1 cellular context compared by ENCODE assay signal in genomic region chr16:68328151-68328859, GRCh38.
TF ChIP-seq lines count a peak whose summit lies in the region.

No MANE protein-coding gene starts in this region.

TF ChIP-seq in HepG2, 621 proteins besides CTCF, POLR2A, EP300 and RAD21 (continued from another document and continues in another):
- TF ChIP-seq PAXIP1 (CRISPR knock-in tag; conservative IDR thresholded peaks at IDR 0.05) (peak; percentile 78), HNRNPUL1 (IDR thresholded peaks at IDR 0.05; ENCODE audit: low read depth, low read length) (no peak), PHB2 (IDR thresholded peaks at IDR 0.05; ENCODE audit: partially characterized antibody) (no peak), ZGPAT (CRISPR knock-in tag; IDR thresholded peaks at IDR 0.05) (peak; percentile 33; the same call in 1 of the 2 replicates), TSC22D2 (CRISPR knock-in tag; IDR thresholded peaks at IDR 0.05; ENCODE audit: borderline replicate concordance) (no peak), UBTF (CRISPR knock-in tag; IDR thresholded peaks at IDR 0.05) (peak; percentile 32; the same call in 1 of the 2 replicates), ZNF329 (CRISPR knock-in tag; IDR thresholded peaks at IDR 0.05; ENCODE audit: low read depth) (no peak), ZNF468 (CRISPR knock-in tag; IDR thresholded peaks at IDR 0.05) (no peak), SALL1 (CRISPR knock-in tag; IDR thresholded peaks at IDR 0.05) (peak; percentile 57), ZNF543 (CRISPR knock-in tag; IDR thresholded peaks at IDR 0.05) (peak; percentile 70; the same call in 1 of the 2 replicates), REPIN1 (CRISPR knock-in tag; IDR thresholded peaks at IDR 0.05; ENCODE audit: borderline replicate concordance, low read depth) (no peak), ASH2L (IDR thresholded peaks at IDR 0.05; ENCODE audit: insufficient read length, low read depth, low read length) (peak; percentile 61), ZNF136 (CRISPR knock-in tag; IDR thresholded peaks at IDR 0.05; ENCODE audit: low read depth) (no peak), MAF1 (CRISPR knock-in tag; IDR thresholded peaks at IDR 0.05; ENCODE audit: borderline replicate concordance) (no peak), ZNF34 (CRISPR knock-in tag; IDR thresholded peaks at IDR 0.05; ENCODE audit: borderline replicate concordance) (0 out of 2 replicates have a peak, but pooled peaks have one; percentile 77), POGK (CRISPR knock-in tag; conservative IDR thresholded peaks at IDR 0.05) (no peak), ZMAT3 (CRISPR knock-in tag; conservative IDR thresholded peaks at IDR 0.05) (peak; percentile 69; the same call in 1 of the 2 replicates), NR2C2 (CRISPR knock-in tag; IDR thresholded peaks at IDR 0.05; ENCODE audit: borderline replicate concordance) (0 out of 2 replicates have a peak, but pooled peaks have one; percentile 44), ZNF331 (CRISPR knock-in tag; IDR thresholded peaks at IDR 0.05) (peak; percentile 69), ARNTL (CRISPR knock-in tag; IDR thresholded peaks at IDR 0.05) (peak; percentile 57; the same call in 1 of the 2 replicates), ZNF446 (CRISPR knock-in tag; IDR thresholded peaks at IDR 0.05) (no peak), CEBPB (IDR thresholded peaks at IDR 0.05; ENCODE audit: borderline replicate concordance, low read depth, low read length) (no peak), MED8 (CRISPR knock-in tag; IDR thresholded peaks at IDR 0.05; ENCODE audit: insufficient replicate concordance) (no peak), IKZF5 (CRISPR knock-in tag; IDR thresholded peaks at IDR 0.05) (peak; percentile 59; the same call in 1 of the 2 replicates), ZNF431 (CRISPR knock-in tag; IDR thresholded peaks at IDR 0.05; ENCODE audit: borderline replicate concordance, low read depth) (no peak), ZKSCAN1 (IDR thresholded peaks at IDR 0.05; ENCODE audit: low read length) (0 out of 2 replicates have a peak, but pooled peaks have one; percentile 18), ZSCAN9 (CRISPR knock-in tag; IDR thresholded peaks at IDR 0.05; ENCODE audit: borderline replicate concordance) (peak; percentile 39; the same call in 1 of the 2 replicates), KDM2A (CRISPR knock-in tag; IDR thresholded peaks at IDR 0.05; ENCODE audit: borderline replicate concordance, low read depth) (peak; percentile 74; the same call in 1 of the 2 replicates), ISX (CRISPR knock-in tag; conservative IDR thresholded peaks at IDR 0.05) (no peak), ZNF264 (CRISPR knock-in tag; IDR thresholded peaks at IDR 0.05) (no peak), MLLT10 (CRISPR knock-in tag; IDR thresholded peaks at IDR 0.05) (no peak), HNF4G (IDR thresholded peaks at IDR 0.05; ENCODE audit: borderline replicate concordance, low read depth, low read length) (no peak), HNF4G (CRISPR knock-in tag; IDR thresholded peaks at IDR 0.05; ENCODE audit: borderline replicate concordance, low read depth) (no peak; the same call in 1 of the 2 replicates), SOX13 (IDR thresholded peaks at IDR 0.05) (no peak), SOX13 (CRISPR knock-in tag; conservative IDR thresholded peaks at IDR 0.05 in 1 of 2, IDR thresholded peaks at IDR 0.05 in 1 of 2) (peak in 1 of 2 experiments; percentile 73; a peak in 1 of 4 replicates), PREB (CRISPR knock-in tag; IDR thresholded peaks at IDR 0.05) (no peak), MIER3 (CRISPR knock-in tag; IDR thresholded peaks at IDR 0.05; ENCODE audit: borderline replicate concordance) (0 out of 2 replicates have a peak, but pooled peaks have one; percentile 19), FOSL2 (CRISPR knock-in tag; IDR thresholded peaks at IDR 0.05) (peak; percentile 56), KLF16 (CRISPR knock-in tag; IDR thresholded peaks at IDR 0.05) (peak in 1 of 2 experiments; percentile 43; a peak in 1 of 4 replicates), ZNF281 (CRISPR knock-in tag; IDR thresholded peaks at IDR 0.05; ENCODE audit: borderline replicate concordance) (peak; percentile 57; the same call in 1 of the 2 replicates), HIVEP1 (CRISPR knock-in tag; IDR thresholded peaks at IDR 0.05) (no peak), THAP7 (CRISPR knock-in tag; IDR thresholded peaks at IDR 0.05) (0 out of 2 replicates have a peak, but pooled peaks have one; percentile 62), EEA1 (CRISPR knock-in tag; IDR thresholded peaks at IDR 0.05; ENCODE audit: borderline replicate concordance) (no peak), ZNF260 (CRISPR knock-in tag; IDR thresholded peaks at IDR 0.05; ENCODE audit: borderline replicate concordance, low read depth) (no peak), TCF7L2 (IDR thresholded peaks at IDR 0.05; ENCODE audit: low read depth, low read length) (no peak), KLF11 (CRISPR knock-in tag; IDR thresholded peaks at IDR 0.05) (no peak), ZNF451 (CRISPR knock-in tag; IDR thresholded peaks at IDR 0.05) (no peak), HOXA5 (CRISPR knock-in tag; IDR thresholded peaks at IDR 0.05) (no peak), ZMAT5 (CRISPR knock-in tag; IDR thresholded peaks at IDR 0.05; ENCODE audit: borderline replicate concordance, low read depth) (no peak), ZNF224 (CRISPR knock-in tag; IDR thresholded peaks at IDR 0.05) (no peak), ATF1 (CRISPR knock-in tag; IDR thresholded peaks at IDR 0.05) (no peak), HMG20A (CRISPR knock-in tag; IDR thresholded peaks at IDR 0.05; ENCODE audit: borderline replicate concordance) (peak; percentile 66; the same call in 1 of the 2 replicates), JARID2 (CRISPR knock-in tag; IDR thresholded peaks at IDR 0.05; ENCODE audit: insufficient replicate concordance) (no peak), JDP2 (CRISPR knock-in tag; IDR thresholded peaks at IDR 0.05; ENCODE audit: borderline replicate concordance) (no peak)
